ENCODE assay signal across 22 cellular contexts in genomic region chr4:76641351-76641750, GRCh38.
DNase-seq lines count a peak whose midpoint lies in the region; ATAC-seq and TF ChIP-seq lines count a peak whose summit lies in the region.
"Had no signal": no experiment of that assay in that cellular context is flagged by ENCODE, and none has a peak within 500 bp of the region (broad histone marks: within the 10 kb centered on the region; RNA-seq: fewer than 3 reads in every experiment).

No MANE protein-coding gene starts in this region.

- H3K9me3 Mint-ChIP-seq in MCF 10A (ENCODE audit: unreplicated experiment) = no peaks in the 10 kb centered on the region
- no peaks in the 10 kb centered on the region for H3K9me3 Mint-ChIP-seq in WTC11
- H3K9me3 Mint-ChIP-seq: activated naive CD8-positive, alpha-beta T cell treated with anti-CD3 and anti-CD28 coated beads, Interleukin-2, amount 50 U/mL, for 24 hours; brain; neural progenitor cell; stimulated activated naive B cell treated with anti-CD40 and anti-IgM and Interleukin-4, amounts not matched to agents 10 μg/mL and 1 μg/mL and 100 μg/mL, for 72 hours; T-cell had no signal

- H3K27ac Mint-ChIP-seq in MCF 10A (ENCODE audit: low read depth, unreplicated experiment) (no peak overlapping the region), WTC11 (peak overlapping the region; percentile 92)
- H3K27ac Mint-ChIP-seq: activated naive CD8-positive, alpha-beta T cell treated with anti-CD3 and anti-CD28 coated beads, Interleukin-2, amount 50 U/mL, for 24 hours; stimulated activated naive B cell treated with anti-CD40 and anti-IgM and Interleukin-4, amounts not matched to agents 10 μg/mL and 1 μg/mL and 100 μg/mL, for 72 hours; T-cell had no signal

- H3K27me3 Mint-ChIP-seq in MCF 10A (ENCODE audit: insufficient read depth, unreplicated experiment) (no peaks in the 10 kb centered on the region), WTC11 (ENCODE audit: low read depth) (no peaks in the 10 kb centered on the region)

- no peaks in the 10 kb centered on the region for H3K4me1 ChIP-seq in breast epithelium
- H3K4me1 ChIP-seq: neural progenitor cell, prostate gland had no signal

- no peak for DNase-seq in breast epithelium (ENCODE audit: low spot score in 2 of 2)
- DNase-seq in MCF 10A (ENCODE audit: unreplicated experiment) = no peak
- DNase-seq in NCI-H2107 treated with DMSO at 0.1 percent for 48 hours (lab: John Stamatoyannopoulos, UW; ENCODE audit: unreplicated experiment) = peak; percentile 63
- DNase-seq in WTC11 (ENCODE audit: low spot score) = no peak
- DNase-seq in LoVo (ENCODE audit: low spot score) = no peak
- no peak for DNase-seq in stimulated activated naive CD8-positive, alpha-beta T cell treated with anti-CD3 and anti-CD28 coated beads, Interleukin-15, Interleukin-2, amounts not matched to agents 100 U/mL and 50 U/mL, for 24 hours
- DNase-seq in D341Med (ENCODE audit: low spot score) = no peak
- DNase-seq: activated effector memory CD4-positive, alpha-beta T cell treated with Interleukin-2 at 50 U/mL for 16 hours; activated naive CD8-positive, alpha-beta T cell treated with anti-CD3 and anti-CD28 coated beads, Interleukin-2, amount 50 U/mL, for 24 hours; DMS79; heart left ventricle; NCI-H2227 treated with DMSO at 0.1 percent for 48 hours; stimulated activated CD4-positive, alpha-beta T cell treated with anti-CD3 and anti-CD28 coated beads, Interleukin-1b, Interleukin-23, amount 100 ng/mL, for 48 hours; stimulated activated naive B cell treated with anti-CD40 and anti-IgM and Interleukin-4, amounts not matched to agents 10 μg/mL and 1 μg/mL and 100 μg/mL, for 72 hours; T-cell; thyroid gland had no signal

- POLR2A ChIA-PET in MCF 10A (lab: Yijun Ruan, JAX) (interaction anchor here (0.6 to 1.5 kb wide), 2 partner anchors 13 to 150 kb away, joined by 3 to 6 read pairs; no protein-coding TSS in a partner anchor), WTC11 (lab: Charles Lee) (no interaction called here)

- no TSS peak for BruUV-seq in MCF 10A (replicated peaks; lab: Mats Ljungman, UMichigan)

- H3K27me3 ChIP-seq in breast epithelium = no peaks in the 10 kb centered on the region
- H3K27me3 ChIP-seq: heart left ventricle, neural progenitor cell, thyroid gland had no signal

- intact Hi-C loops in breast epithelium (cut with DNase I; ENCODE audit: low total_unique reads) = no loop called here
- intact Hi-C loops in MCF 10A (cut with micrococcal nuclease) = no loop called here

- TF ChIP-seq POLR2A in breast epithelium (IDR thresholded peaks at IDR 0.05) = no peak

- H3K36me3 ChIP-seq in breast epithelium = no peaks in the 10 kb centered on the region
- H3K36me3 ChIP-seq: heart left ventricle, neural progenitor cell, prostate gland, thyroid gland had no signal

- ATAC-seq in WTC11 = peak; percentile 15; the same call in 1 of the 2 replicates
- no peak for ATAC-seq in GM21576 (IDR thresholded peaks at IDR 0.05; ENCODE audit: unreplicated experiment)
- no peak for ATAC-seq in stimulated activated naive CD8-positive, alpha-beta T cell treated with anti-CD3 and anti-CD28 coated beads, Interleukin-15, Interleukin-2, amounts not matched to agents 100 U/mL and 50 U/mL, for 24 hours
- ATAC-seq: activated naive CD8-positive, alpha-beta T cell treated with anti-CD3 and anti-CD28 coated beads, Interleukin-2, amount 50 U/mL, for 24 hours; heart left ventricle; HepG2; Right ventricle myocardium inferior; stimulated activated naive B cell treated with anti-CD40 and anti-IgM and Interleukin-4, amounts not matched to agents 10 μg/mL and 1 μg/mL and 100 μg/mL, for 72 hours; T-cell had no signal

- H3K4me1 Mint-ChIP-seq in MCF 10A (ENCODE audit: insufficient read depth, unreplicated experiment) (peaks cover 43% of the 10 kb centered on the region), WTC11 (peaks cover 45% of the 10 kb centered on the region)
- H3K4me1 Mint-ChIP-seq: activated naive CD8-positive, alpha-beta T cell treated with anti-CD3 and anti-CD28 coated beads, Interleukin-2, amount 50 U/mL, for 24 hours; stimulated activated naive B cell treated with anti-CD40 and anti-IgM and Interleukin-4, amounts not matched to agents 10 μg/mL and 1 μg/mL and 100 μg/mL, for 72 hours; T-cell had no signal

- no peaks in the 10 kb centered on the region for H3K9me3 ChIP-seq in breast epithelium
- H3K9me3 ChIP-seq: heart left ventricle, prostate gland, thyroid gland had no signal

- no peak overlapping the region for H3K4me3 ChIP-seq in breast epithelium
- H3K4me3 ChIP-seq: heart left ventricle, neural progenitor cell, prostate gland, thyroid gland had no signal

- no peak overlapping the region for H3K4me3 Mint-ChIP-seq in MCF 10A (ENCODE audit: unreplicated experiment)
- H3K4me3 Mint-ChIP-seq in WTC11 = no peak overlapping the region
- H3K4me3 Mint-ChIP-seq: activated naive CD8-positive, alpha-beta T cell treated with anti-CD3 and anti-CD28 coated beads, Interleukin-2, amount 50 U/mL, for 24 hours; neural progenitor cell; stimulated activated naive B cell treated with anti-CD40 and anti-IgM and Interleukin-4, amounts not matched to agents 10 μg/mL and 1 μg/mL and 100 μg/mL, for 72 hours; T-cell had no signal

- TF ChIP-seq CTCF in breast epithelium (IDR thresholded peaks at IDR 0.05) (no peak), MCF 10A (IDR thresholded peaks at IDR 0.05; ENCODE audit: unreplicated experiment) (no peak), WTC11 (IDR thresholded peaks at IDR 0.05) (no peak)

- peak overlapping the region; percentile 74 to 80 for H3K27ac ChIP-seq in breast epithelium
- H3K27ac ChIP-seq: heart left ventricle, neural progenitor cell, prostate gland, thyroid gland had no signal

- peaks cover 10% of the 10 kb centered on the region for H3K36me3 Mint-ChIP-seq in MCF 10A (ENCODE audit: insufficient read depth, unreplicated experiment)
- no peaks in the 10 kb centered on the region for H3K36me3 Mint-ChIP-seq in WTC11
- H3K36me3 Mint-ChIP-seq: stimulated activated naive B cell treated with anti-CD40 and anti-IgM and Interleukin-4, amounts not matched to agents 10 μg/mL and 1 μg/mL and 100 μg/mL, for 72 hours; T-cell had no signal

- CTCF ChIA-PET in MCF 10A (lab: Yijun Ruan, JAX) = interaction anchor here (0.5 kb wide), 1 partner anchor 105 kb away, joined by 3 read pairs; no protein-coding TSS in a partner anchor
- CTCF ChIA-PET in WTC11 (lab: Charles Lee) = interaction anchor here (1.0 to 2.3 kb wide), 3 partner anchors 14 to 461 kb away, joined by 5 to 6 read pairs (median 6); no protein-coding TSS in a partner anchor

TF ChIP-seq in WTC11, 78 proteins besides CTCF, POLR2A, EP300 and RAD21:
- TF ChIP-seq ZNF263 (CRISPR knock-in tag; IDR thresholded peaks at IDR 0.05; ENCODE audit: low read depth) = no peak
- no peak for TF ChIP-seq FOXK1 (CRISPR knock-in tag; IDR thresholded peaks at IDR 0.05)
- TF ChIP-seq CREM (CRISPR knock-in tag; IDR thresholded peaks at IDR 0.05) = no peak
- no peak for TF ChIP-seq NR1H2 (CRISPR knock-in tag; IDR thresholded peaks at IDR 0.05)
- no peak for TF ChIP-seq TEAD1 (CRISPR knock-in tag; IDR thresholded peaks at IDR 0.05)
- no peak for TF ChIP-seq GRHL2 (CRISPR knock-in tag; IDR thresholded peaks at IDR 0.05; ENCODE audit: insufficient replicate concordance, severe bottlenecking)
- TF ChIP-seq ATF2 (CRISPR knock-in tag; IDR thresholded peaks at IDR 0.05; ENCODE audit: borderline replicate concordance, low read depth) = no peak
- no peak for TF ChIP-seq KAT7 (CRISPR knock-in tag; IDR thresholded peaks at IDR 0.05; ENCODE audit: borderline replicate concordance)
- TF ChIP-seq ZNF396 (CRISPR knock-in tag; IDR thresholded peaks at IDR 0.05; ENCODE audit: borderline replicate concordance) = no peak
- TF ChIP-seq TP53 (CRISPR knock-in tag; IDR thresholded peaks at IDR 0.05) = no peak
- no peak for TF ChIP-seq NR2C2 (CRISPR knock-in tag; IDR thresholded peaks at IDR 0.05)
- no peak for TF ChIP-seq EMX1 (CRISPR knock-in tag; IDR thresholded peaks at IDR 0.05)
- TF ChIP-seq SMAD3 (CRISPR knock-in tag; IDR thresholded peaks at IDR 0.05; ENCODE audit: borderline replicate concordance) = no peak
- no peak for TF ChIP-seq STAT6 (CRISPR knock-in tag; conservative IDR thresholded peaks at IDR 0.05; ENCODE audit: low read depth)
TF ChIP-seq in WTC11: peak in this region for 0.
